22 cellular contexts compared by ENCODE assay signal in the genomic region with DNA sequence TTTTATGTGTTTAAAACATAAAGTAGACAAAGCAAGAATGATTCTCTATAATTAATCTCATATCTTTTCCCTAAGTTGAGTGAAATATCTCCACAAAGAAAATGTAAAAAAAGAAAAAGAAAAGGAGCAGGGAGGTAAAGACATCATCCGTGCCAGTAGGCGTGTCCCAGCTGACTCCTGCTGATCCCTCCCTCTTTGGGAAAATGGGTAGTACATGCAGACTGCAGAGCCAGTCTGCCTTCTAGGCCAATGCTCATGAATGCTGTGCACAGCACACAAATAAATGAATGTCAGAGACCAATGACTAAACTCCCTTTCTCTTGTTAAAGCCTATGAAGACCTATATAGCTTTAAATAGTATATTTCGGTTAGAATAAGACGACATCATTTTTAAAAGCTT.
DNase-seq lines count a peak whose midpoint lies in the region; ATAC-seq and TF ChIP-seq lines count a peak whose summit lies in the region.
"Had no signal": no experiment of that assay in that cellular context is flagged by ENCODE, and none has a peak within 500 bp of the region (broad histone marks: within the 10 kb centered on the region; RNA-seq: fewer than 3 reads in every experiment).

No MANE protein-coding gene starts in this region.

- 81% methylated on average over 4 of the region's 4 CpGs for WGBS in right cardiac atrium

- H3K36me3 Mint-ChIP-seq in chondrocyte (ENCODE audit: low read depth) = peaks cover 9% of the 10 kb centered on the region
- peaks cover under 1% of the 10 kb centered on the region for H3K36me3 Mint-ChIP-seq in activated T-helper 17 cell treated with anti-CD3 and anti-CD28 coated beads, Interleukin-2, amount 50 U/mL, for 72 hours (ENCODE audit: low read depth)
- H3K36me3 Mint-ChIP-seq: stimulated activated memory B cell treated with anti-CD40 and anti-IgM and Interleukin-4, amounts not matched to agents 10 μg/mL and 1 μg/mL and 100 μg/mL, for 72 hours had no signal

- TF ChIP-seq CTCF in left ventricle myocardium inferior (IDR thresholded peaks at IDR 0.05; ENCODE audit: borderline replicate concordance) (no peak), chondrocyte (IDR thresholded peaks at IDR 0.05) (no peak)

- H3K4me3 ChIP-seq in right cardiac atrium (ENCODE audit: low read length) = no peak overlapping the region
- no peak overlapping the region for H3K4me3 ChIP-seq in left ventricle myocardium inferior
- H3K4me3 ChIP-seq: esophagus squamous epithelium, heart left ventricle, K562, psoas muscle, tibial artery had no signal

- peaks cover 18% of the 10 kb centered on the region for H3K4me1 Mint-ChIP-seq in chondrocyte (ENCODE audit: low read depth)
- H3K4me1 Mint-ChIP-seq in activated T-helper 17 cell treated with anti-CD3 and anti-CD28 coated beads, Interleukin-2, amount 50 U/mL, for 72 hours = no peaks in the 10 kb centered on the region
- H3K4me1 Mint-ChIP-seq: stimulated activated memory B cell treated with anti-CD40 and anti-IgM and Interleukin-4, amounts not matched to agents 10 μg/mL and 1 μg/mL and 100 μg/mL, for 72 hours had no signal

- H3K36me3 ChIP-seq in left ventricle myocardium inferior = peaks cover 10% of the 10 kb centered on the region

- ATAC-seq in right cardiac atrium = peak; percentile 61 to 64
- ATAC-seq in left lobe of liver = peak; percentile 77
- ATAC-seq in activated T-helper 17 cell treated with anti-CD3 and anti-CD28 coated beads, Interleukin-2, amount 50 U/mL, for 72 hours (replicated peaks) = no peak
- ATAC-seq in HG02798 (IDR thresholded peaks at IDR 0.05; ENCODE audit: poor library complexity, unreplicated experiment) = no peak
- ATAC-seq: heart left ventricle; K562; psoas muscle; stimulated activated memory B cell treated with anti-CD40 and anti-IgM and Interleukin-4, amounts not matched to agents 10 μg/mL and 1 μg/mL and 100 μg/mL, for 72 hours had no signal

- intact Hi-C loops in right cardiac atrium (cut with DNase I) (no loop called here), left ventricle myocardium inferior (cut with micrococcal nuclease) (no loop called here)

- no peak overlapping the region for H3K4me3 Mint-ChIP-seq in chondrocyte (ENCODE audit: unreplicated experiment)
- no peak overlapping the region for H3K4me3 Mint-ChIP-seq in activated T-helper 17 cell treated with anti-CD3 and anti-CD28 coated beads, Interleukin-2, amount 50 U/mL, for 72 hours
- H3K4me3 Mint-ChIP-seq: CD4-positive, alpha-beta T cell; stimulated activated memory B cell treated with anti-CD40 and anti-IgM and Interleukin-4, amounts not matched to agents 10 μg/mL and 1 μg/mL and 100 μg/mL, for 72 hours had no signal

- H3K27me3 ChIP-seq in right cardiac atrium (ENCODE audit: control insufficient read depth, insufficient read depth) (no peaks in the 10 kb centered on the region), left ventricle myocardium inferior (ENCODE audit: low read depth) (no peaks in the 10 kb centered on the region)
- H3K27me3 ChIP-seq: esophagus squamous epithelium, heart left ventricle, tibial artery had no signal

- H3K4me1 ChIP-seq in right cardiac atrium (ENCODE audit: control insufficient read depth, insufficient read depth, low read length) = no peaks in the 10 kb centered on the region
- H3K4me1 ChIP-seq in left ventricle myocardium inferior = peaks cover 8% of the 10 kb centered on the region
- H3K4me1 ChIP-seq: psoas muscle had no signal

- H3K9me3 Mint-ChIP-seq in chondrocyte (ENCODE audit: low read depth) = no peaks in the 10 kb centered on the region
- H3K9me3 Mint-ChIP-seq in activated T-helper 17 cell treated with anti-CD3 and anti-CD28 coated beads, Interleukin-2, amount 50 U/mL, for 72 hours = no peaks in the 10 kb centered on the region
- H3K9me3 Mint-ChIP-seq: CD4-positive, alpha-beta T cell; stimulated activated memory B cell treated with anti-CD40 and anti-IgM and Interleukin-4, amounts not matched to agents 10 μg/mL and 1 μg/mL and 100 μg/mL, for 72 hours had no signal

- H3K27ac ChIP-seq in right cardiac atrium (ENCODE audit: low read length) (no peak overlapping the region), left ventricle myocardium inferior (replicated peaks) (no peak overlapping the region)
- H3K27ac ChIP-seq: esophagus squamous epithelium, heart left ventricle, HL-60, psoas muscle, tibial artery had no signal

- no peaks in the 10 kb centered on the region for H3K27me3 Mint-ChIP-seq in chondrocyte (ENCODE audit: low read depth)
- H3K27me3 Mint-ChIP-seq in activated T-helper 17 cell treated with anti-CD3 and anti-CD28 coated beads, Interleukin-2, amount 50 U/mL, for 72 hours = no peaks in the 10 kb centered on the region
- H3K27me3 Mint-ChIP-seq: CD4-positive, alpha-beta T cell had no signal

- H3K9me3 ChIP-seq in right cardiac atrium (ENCODE audit: control insufficient read depth, low read length) (no peaks in the 10 kb centered on the region), left ventricle myocardium inferior (replicated peaks) (no peaks in the 10 kb centered on the region)
- H3K9me3 ChIP-seq: esophagus squamous epithelium, heart left ventricle, psoas muscle, tibial artery had no signal

- DNase-seq in right cardiac atrium (peak in 1 of 3 donors; percentile 53), left ventricle myocardium inferior (no peak), chondrocyte (ENCODE audit: low spot score) (no peak), left lobe of liver (ENCODE audit: low spot score) (no peak), T1000 (lab: John Stamatoyannopoulos, UW) (no peak), NCI-H1694 (lab: John Stamatoyannopoulos, UW) (no peak)
- DNase-seq: activated CD4-positive, CD25-positive, alpha-beta regulatory T cell treated with anti-CD3 and anti-CD28 coated beads, Interleukin-2, amount 50 U/mL, for 72 hours; CD4-positive, alpha-beta T cell; esophagus squamous epithelium; GOT3; heart left ventricle; MV-4-11; NCI-H2029; NCI-H524; psoas muscle; T-helper 9 cell; tibial artery had no signal

- peak overlapping the region; percentile 2 for H3K27ac Mint-ChIP-seq in chondrocyte (ENCODE audit: unreplicated experiment)
- H3K27ac Mint-ChIP-seq in activated T-helper 17 cell treated with anti-CD3 and anti-CD28 coated beads, Interleukin-2, amount 50 U/mL, for 72 hours = no peak overlapping the region
- H3K27ac Mint-ChIP-seq: CD4-positive, alpha-beta T cell; stimulated activated memory B cell treated with anti-CD40 and anti-IgM and Interleukin-4, amounts not matched to agents 10 μg/mL and 1 μg/mL and 100 μg/mL, for 72 hours had no signal

Comparison
In these comparisons a context has a peak if more than half of its experiments do, and no peak if none do; other contexts are left out.
1. ATAC-seq: peak in right cardiac atrium (2 of 2) and left lobe of liver (single experiment); none in activated T-helper 17 cell treated with anti-CD3 and anti-CD28 coated beads, Interleukin-2, amount 50 U/mL, for 72 hours (single experiment) and HG02798 (single experiment).